In the genomic region with DNA sequence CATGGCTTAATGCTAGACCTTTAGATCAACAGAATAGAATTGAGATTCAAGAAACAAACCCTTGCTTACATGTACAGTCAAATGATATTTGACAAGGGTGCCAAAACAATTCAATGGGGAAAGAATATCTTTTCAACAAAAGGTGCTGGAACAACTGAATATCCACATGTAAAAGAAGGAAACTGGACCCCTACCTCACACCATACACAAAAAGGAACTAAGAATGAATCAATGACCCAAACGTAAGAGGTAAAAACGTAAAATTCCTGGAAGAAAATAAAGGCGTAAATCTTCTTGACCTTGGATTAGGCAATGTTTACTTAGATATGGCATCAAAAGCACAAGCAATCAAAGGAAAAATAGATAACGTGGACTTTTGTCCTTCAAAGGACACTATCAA, we compare ENCODE assay signal across 16 cellular contexts. TPM values are rescaled to one million over a fixed set of nuclear protein-coding genes. Genes with fewer than 3 reads are reported as not detected.
DNase-seq lines count a peak whose midpoint lies in the region; FAIRE-seq and TF ChIP-seq lines count a peak whose summit lies in the region.
"Had no signal": no experiment of that assay in that cellular context is flagged by ENCODE, and none has a peak within 500 bp of the region (broad histone marks: within the 10 kb centered on the region; RNA-seq: fewer than 3 reads in every experiment).

No MANE protein-coding gene starts in this region.

- no peak for DNase-seq in CD14-positive monocyte (ENCODE audit: low spot score)
- no peak for DNase-seq in endodermal cell
- DNase-seq in small intestine = peak; percentile 11
- no peak for DNase-seq in lower leg skin (ENCODE audit: low spot score in 2 of 2)
- no peak for DNase-seq in NCI-H128 (lab: John Stamatoyannopoulos, UW; ENCODE audit: unreplicated experiment)
- DNase-seq in stomach = no peak
- DNase-seq: CD8-positive, alpha-beta memory T cell; DMS79; HCEC 1CT; Karpas-422 had no signal

- no peak overlapping the region for H3K9ac ChIP-seq in endodermal cell (ENCODE audit: extremely low read depth, low read length, poor library complexity, severe bottlenecking)

- H3K9me3 Mint-ChIP-seq in CD14-positive monocyte = peaks cover 0 to 11% (median 4%) of the 10 kb centered on the region in 7 donors
- peaks cover 30% of the 10 kb centered on the region for H3K9me3 Mint-ChIP-seq in endodermal cell

- H3K4me3 Mint-ChIP-seq in CD14-positive monocyte (no peak overlapping the region), endodermal cell (no peak overlapping the region)
- H3K4me3 Mint-ChIP-seq: CD8-positive, alpha-beta memory T cell had no signal

- no peaks in the 10 kb centered on the region for H3K4me1 ChIP-seq in HEK293 (ENCODE audit: control insufficient read depth, insufficient read depth, low read length)
- H3K4me1 ChIP-seq in endodermal cell (ENCODE audit: control insufficient read depth, insufficient read depth, low read length) = no peaks in the 10 kb centered on the region
- no peaks in the 10 kb centered on the region for H3K4me1 ChIP-seq in small intestine (ENCODE audit: control insufficient read depth in 2 of 2, insufficient read depth in 1 of 2, low read depth in 1 of 2, low read length in 1 of 2)
- peaks cover 0 to 7% (median 0%) of the 10 kb centered on the region in 4 donors for H3K4me1 ChIP-seq in stomach

- H3K4me3 ChIP-seq in HEK293 (ENCODE audit: low read depth, low read length) (no peak overlapping the region), endodermal cell (ENCODE audit: low read length) (peak overlapping the region; percentile 12), small intestine (ENCODE audit: low read depth in 1 of 2, low read length in 2 of 2) (no peak overlapping the region), lower leg skin (ENCODE audit: low read depth, poor library complexity, severe bottlenecking) (no peak overlapping the region), stomach (no peak overlapping the region)
- H3K4me3 ChIP-seq: GM12878 had no signal

- no peaks in the 10 kb centered on the region for H3K27me3 Mint-ChIP-seq in CD14-positive monocyte (ENCODE audit: low read depth in 3 of 3)
- H3K27me3 Mint-ChIP-seq in endodermal cell (ENCODE audit: insufficient read depth) = no peaks in the 10 kb centered on the region

- H3K4me1 Mint-ChIP-seq in CD14-positive monocyte = peaks cover 45% of the 10 kb centered on the region
- H3K4me1 Mint-ChIP-seq in endodermal cell = no peaks in the 10 kb centered on the region
- H3K4me1 Mint-ChIP-seq: CD8-positive, alpha-beta memory T cell had no signal

- CTCF ChIA-PET in HEK293 (lab: Yijun Ruan, JAX) = no interaction called here

- H3K27ac ChIP-seq in HEK293 (ENCODE audit: extremely low read depth, low read depth, low read length) (no peak overlapping the region), endodermal cell (ENCODE audit: low read depth, low read length) (no peak overlapping the region), small intestine (ENCODE audit: low read depth in 1 of 2, low read length in 1 of 2) (no peak overlapping the region), stomach (no peak overlapping the region)

- FAIRE-seq in small intestine (lab: Jason Lieb, UNC) = no peak
- FAIRE-seq: A204.1, GM12878, GM18507, H1, HTR-8/SVneo had no signal

- intact Hi-C loops in CD14-positive monocyte (cut with micrococcal nuclease) (no loop called here), lower leg skin (cut with DNase I; ENCODE audit: low total_unique reads) (no loop called here), stomach (cut with DNase I; ENCODE audit: low total_unique reads) (no loop called here)

- WGBS in endodermal cell (ENCODE audit: insufficient coverage in 1 of 2, insufficient read length in 1 of 2), 2 experiments = 92 to 95% methylated on average over 3 to 4 of the region's 4 CpGs
- 31 to 68% (median 44%) methylated on average over 4 of the region's 4 CpGs for WGBS in small intestine, 3 donors
- 96 to 98% methylated on average over 4 of the region's 4 CpGs for WGBS in lower leg skin, 2 donors
- 65 to 79% (median 72%) methylated on average over 4 of the region's 4 CpGs for WGBS in stomach, 5 donors

- POLR2A ChIA-PET in HEK293 (lab: Yijun Ruan, JAX) = no interaction called here

- H3K27me3 ChIP-seq in endodermal cell (ENCODE audit: control insufficient read depth, insufficient read depth, low read length, poor library complexity, severe bottlenecking) (no peaks in the 10 kb centered on the region), small intestine (ENCODE audit: control insufficient read depth in 2 of 2, insufficient read depth in 2 of 2, low read length in 2 of 2) (no peaks in the 10 kb centered on the region), stomach (no peaks in the 10 kb centered on the region)

- TF ChIP-seq EP300 in stomach (IDR thresholded peaks at IDR 0.05) = no peak

- TF ChIP-seq CTCF in CD14-positive monocyte (IDR thresholded peaks at IDR 0.05) (no peak), HEK293 (tag by site-specific recombination; IDR thresholded peaks at IDR 0.05) (no peak), endodermal cell (conservative IDR thresholded peaks at IDR 0.05) (no peak), lower leg skin (IDR thresholded peaks at IDR 0.05) (no peak), stomach (IDR thresholded peaks at IDR 0.05) (no peak)

- H3K36me3 ChIP-seq in HEK293 (ENCODE audit: control insufficient read depth in 2 of 2, insufficient read depth in 1 of 2, low read length in 2 of 2) = no peaks in the 10 kb centered on the region; a peak in 1 of 3 replicates
- peaks cover 6% of the 10 kb centered on the region for H3K36me3 ChIP-seq in endodermal cell (ENCODE audit: control insufficient read depth, insufficient read depth, low read length)
- no peaks in the 10 kb centered on the region for H3K36me3 ChIP-seq in small intestine (ENCODE audit: control insufficient read depth in 2 of 2, insufficient read depth in 2 of 2, low read length in 2 of 2)
- no peaks in the 10 kb centered on the region for H3K36me3 ChIP-seq in stomach

- TF ChIP-seq POLR2A in lower leg skin (IDR thresholded peaks at IDR 0.05) = no peak
- no peak for TF ChIP-seq POLR2A in stomach (IDR thresholded peaks at IDR 0.05)

- H3K27ac Mint-ChIP-seq in CD14-positive monocyte = peak overlapping the region; percentile 47 to 95 (median 89)
- H3K27ac Mint-ChIP-seq in endodermal cell = no peak overlapping the region
- H3K27ac Mint-ChIP-seq: CD8-positive, alpha-beta memory T cell had no signal

- peaks cover 9 to 17% of the 10 kb centered on the region in 2 donors for H3K36me3 Mint-ChIP-seq in CD14-positive monocyte
- peaks cover 39% of the 10 kb centered on the region for H3K36me3 Mint-ChIP-seq in endodermal cell (ENCODE audit: low read depth)

- H3K9me3 ChIP-seq in HEK293 (ENCODE audit: control insufficient read depth, insufficient read depth, low read depth, low read length) = no peaks in the 10 kb centered on the region
- peaks cover 34% of the 10 kb centered on the region for H3K9me3 ChIP-seq in endodermal cell (ENCODE audit: control insufficient read depth, low read length)
- no peaks in the 10 kb centered on the region for H3K9me3 ChIP-seq in small intestine (ENCODE audit: control insufficient read depth, low read depth)
- H3K9me3 ChIP-seq in stomach = peaks cover 0 to 4% (median 0%) of the 10 kb centered on the region in 4 donors

TF ChIP-seq in HEK293, 187 proteins besides CTCF, POLR2A, EP300 and RAD21:
- TF ChIP-seq, protein P1, sequence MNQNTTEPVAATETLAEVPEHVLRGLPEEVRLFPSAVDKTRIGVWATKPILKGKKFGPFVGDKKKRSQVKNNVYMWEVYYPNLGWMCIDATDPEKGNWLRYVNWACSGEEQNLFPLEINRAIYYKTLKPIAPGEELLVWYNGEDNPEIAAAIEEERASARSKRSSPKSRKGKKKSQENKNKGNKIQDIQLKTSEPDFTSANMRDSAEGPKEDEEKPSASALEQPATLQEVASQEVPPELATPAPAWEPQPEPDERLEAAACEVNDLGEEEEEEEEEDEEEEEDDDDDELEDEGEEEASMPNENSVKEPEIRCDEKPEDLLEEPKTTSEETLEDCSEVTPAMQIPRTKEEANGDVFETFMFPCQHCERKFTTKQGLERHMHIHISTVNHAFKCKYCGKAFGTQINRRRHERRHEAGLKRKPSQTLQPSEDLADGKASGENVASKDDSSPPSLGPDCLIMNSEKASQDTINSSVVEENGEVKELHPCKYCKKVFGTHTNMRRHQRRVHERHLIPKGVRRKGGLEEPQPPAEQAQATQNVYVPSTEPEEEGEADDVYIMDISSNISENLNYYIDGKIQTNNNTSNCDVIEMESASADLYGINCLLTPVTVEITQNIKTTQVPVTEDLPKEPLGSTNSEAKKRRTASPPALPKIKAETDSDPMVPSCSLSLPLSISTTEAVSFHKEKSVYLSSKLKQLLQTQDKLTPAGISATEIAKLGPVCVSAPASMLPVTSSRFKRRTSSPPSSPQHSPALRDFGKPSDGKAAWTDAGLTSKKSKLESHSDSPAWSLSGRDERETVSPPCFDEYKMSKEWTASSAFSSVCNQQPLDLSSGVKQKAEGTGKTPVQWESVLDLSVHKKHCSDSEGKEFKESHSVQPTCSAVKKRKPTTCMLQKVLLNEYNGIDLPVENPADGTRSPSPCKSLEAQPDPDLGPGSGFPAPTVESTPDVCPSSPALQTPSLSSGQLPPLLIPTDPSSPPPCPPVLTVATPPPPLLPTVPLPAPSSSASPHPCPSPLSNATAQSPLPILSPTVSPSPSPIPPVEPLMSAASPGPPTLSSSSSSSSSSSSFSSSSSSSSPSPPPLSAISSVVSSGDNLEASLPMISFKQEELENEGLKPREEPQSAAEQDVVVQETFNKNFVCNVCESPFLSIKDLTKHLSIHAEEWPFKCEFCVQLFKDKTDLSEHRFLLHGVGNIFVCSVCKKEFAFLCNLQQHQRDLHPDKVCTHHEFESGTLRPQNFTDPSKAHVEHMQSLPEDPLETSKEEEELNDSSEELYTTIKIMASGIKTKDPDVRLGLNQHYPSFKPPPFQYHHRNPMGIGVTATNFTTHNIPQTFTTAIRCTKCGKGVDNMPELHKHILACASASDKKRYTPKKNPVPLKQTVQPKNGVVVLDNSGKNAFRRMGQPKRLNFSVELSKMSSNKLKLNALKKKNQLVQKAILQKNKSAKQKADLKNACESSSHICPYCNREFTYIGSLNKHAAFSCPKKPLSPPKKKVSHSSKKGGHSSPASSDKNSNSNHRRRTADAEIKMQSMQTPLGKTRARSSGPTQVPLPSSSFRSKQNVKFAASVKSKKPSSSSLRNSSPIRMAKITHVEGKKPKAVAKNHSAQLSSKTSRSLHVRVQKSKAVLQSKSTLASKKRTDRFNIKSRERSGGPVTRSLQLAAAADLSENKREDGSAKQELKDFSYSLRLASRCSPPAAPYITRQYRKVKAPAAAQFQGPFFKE (tag by site-specific recombination; IDR thresholded peaks at IDR 0.05; ENCODE audit: borderline replicate concordance) = no peak
- TF ChIP-seq SETDB1 (IDR thresholded peaks at IDR 0.05; ENCODE audit: insufficient read length, low read length) = peak; percentile 65

RNA-seq across cellular contexts. Expression of gene BAZ2B, which starts 43.1 kb away (rescaled TPM):
- 10 to 100 TPM; 12.9 to 34.2 TPM for polyA plus RNA-seq in CD14-positive monocyte
- total RNA-seq in endodermal cell = 10 to 100 TPM; 53.1 to 64.1 TPM
- 37.9 TPM for polyA plus RNA-seq in endodermal cell (2013, experiment 1 of 2)
- polyA plus RNA-seq in endodermal cell (2013, experiment 2 of 2) = 42.3 TPM
- 10 to 100 TPM; 12.2 to 16.3 (median 15.7) TPM for polyA plus RNA-seq in small intestine
- total RNA-seq in lower leg skin = 10 to 100 TPM; 46.8 to 72.8 (median 53.4) TPM
- 100 to 1,000 TPM in 2 of 5 donors, 10 to 100 TPM in 3; 58.5 to 245 (median 99.2) TPM for total RNA-seq in stomach
- 10 to 100 TPM in 2 of 3 donors, 1 to 10 TPM in 1; 7.2 to 16.8 (median 12.5) TPM for polyA plus RNA-seq in stomach
